In the genomic region with DNA sequence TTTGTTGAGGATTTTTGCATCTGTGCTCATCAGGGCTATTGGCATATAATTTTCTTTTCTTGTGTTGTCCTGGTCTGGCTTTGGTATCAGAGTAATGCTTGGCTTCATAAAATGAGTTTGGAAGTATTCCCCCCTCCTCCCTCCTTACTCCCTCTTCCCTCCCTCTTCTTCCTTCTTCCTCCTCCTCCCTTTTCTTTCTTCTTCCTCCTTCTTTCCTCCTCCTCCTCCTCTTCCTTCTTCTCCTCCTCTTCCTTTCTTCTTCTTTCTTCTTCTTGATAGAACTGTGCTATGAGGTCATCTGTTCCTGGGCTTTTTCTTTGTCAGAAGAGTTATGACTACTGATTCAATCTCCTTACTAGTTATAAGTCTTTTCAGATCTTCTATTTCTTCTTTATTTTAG, we compare ENCODE assay signal across 1 cellular context.
A peak's percentile ranks its signal among the peaks of the same experiment; 100 is the strongest.
TF ChIP-seq lines count a peak whose summit lies in the region.

No MANE protein-coding gene starts in this region.

TF ChIP-seq in HEK293, 187 proteins besides CTCF, POLR2A, EP300 and RAD21 (continued from another document):
- TF ChIP-seq EGR2 (tag by site-specific recombination; IDR thresholded peaks at IDR 0.05; ENCODE audit: low read depth) (peak; percentile 82), TRIM28 (IDR thresholded peaks at IDR 0.05; ENCODE audit: borderline replicate concordance, low read length) (no peak), ZNF140 (tag by site-specific recombination; IDR thresholded peaks at IDR 0.05) (no peak), ZSCAN30 (tag by site-specific recombination; IDR thresholded peaks at IDR 0.05) (no peak)
- TF ChIP-seq, protein P1, sequence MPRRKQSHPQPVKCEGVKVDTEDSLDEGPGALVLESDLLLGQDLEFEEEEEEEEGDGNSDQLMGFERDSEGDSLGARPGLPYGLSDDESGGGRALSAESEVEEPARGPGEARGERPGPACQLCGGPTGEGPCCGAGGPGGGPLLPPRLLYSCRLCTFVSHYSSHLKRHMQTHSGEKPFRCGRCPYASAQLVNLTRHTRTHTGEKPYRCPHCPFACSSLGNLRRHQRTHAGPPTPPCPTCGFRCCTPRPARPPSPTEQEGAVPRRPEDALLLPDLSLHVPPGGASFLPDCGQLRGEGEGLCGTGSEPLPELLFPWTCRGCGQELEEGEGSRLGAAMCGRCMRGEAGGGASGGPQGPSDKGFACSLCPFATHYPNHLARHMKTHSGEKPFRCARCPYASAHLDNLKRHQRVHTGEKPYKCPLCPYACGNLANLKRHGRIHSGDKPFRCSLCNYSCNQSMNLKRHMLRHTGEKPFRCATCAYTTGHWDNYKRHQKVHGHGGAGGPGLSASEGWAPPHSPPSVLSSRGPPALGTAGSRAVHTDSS (tag by site-specific recombination; IDR thresholded peaks at IDR 0.05) = peak; percentile 62
- TF ChIP-seq, protein P2, sequence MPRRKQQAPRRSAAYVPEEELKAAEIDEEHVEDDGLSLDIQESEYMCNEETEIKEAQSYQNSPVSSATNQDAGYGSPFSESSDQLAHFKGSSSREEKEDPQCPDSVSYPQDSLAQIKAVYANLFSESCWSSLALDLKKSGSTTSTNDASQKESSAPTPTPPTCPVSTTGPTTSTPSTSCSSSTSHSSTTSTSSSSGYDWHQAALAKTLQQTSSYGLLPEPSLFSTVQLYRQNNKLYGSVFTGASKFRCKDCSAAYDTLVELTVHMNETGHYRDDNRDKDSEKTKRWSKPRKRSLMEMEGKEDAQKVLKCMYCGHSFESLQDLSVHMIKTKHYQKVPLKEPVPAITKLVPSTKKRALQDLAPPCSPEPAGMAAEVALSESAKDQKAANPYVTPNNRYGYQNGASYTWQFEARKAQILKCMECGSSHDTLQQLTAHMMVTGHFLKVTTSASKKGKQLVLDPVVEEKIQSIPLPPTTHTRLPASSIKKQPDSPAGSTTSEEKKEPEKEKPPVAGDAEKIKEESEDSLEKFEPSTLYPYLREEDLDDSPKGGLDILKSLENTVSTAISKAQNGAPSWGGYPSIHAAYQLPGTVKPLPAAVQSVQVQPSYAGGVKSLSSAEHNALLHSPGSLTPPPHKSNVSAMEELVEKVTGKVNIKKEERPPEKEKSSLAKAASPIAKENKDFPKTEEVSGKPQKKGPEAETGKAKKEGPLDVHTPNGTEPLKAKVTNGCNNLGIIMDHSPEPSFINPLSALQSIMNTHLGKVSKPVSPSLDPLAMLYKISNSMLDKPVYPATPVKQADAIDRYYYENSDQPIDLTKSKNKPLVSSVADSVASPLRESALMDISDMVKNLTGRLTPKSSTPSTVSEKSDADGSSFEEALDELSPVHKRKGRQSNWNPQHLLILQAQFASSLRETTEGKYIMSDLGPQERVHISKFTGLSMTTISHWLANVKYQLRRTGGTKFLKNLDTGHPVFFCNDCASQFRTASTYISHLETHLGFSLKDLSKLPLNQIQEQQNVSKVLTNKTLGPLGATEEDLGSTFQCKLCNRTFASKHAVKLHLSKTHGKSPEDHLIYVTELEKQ (tag by site-specific recombination; IDR thresholded peaks at IDR 0.05; ENCODE audit: borderline replicate concordance) = no peak
- TF ChIP-seq, protein P3, sequence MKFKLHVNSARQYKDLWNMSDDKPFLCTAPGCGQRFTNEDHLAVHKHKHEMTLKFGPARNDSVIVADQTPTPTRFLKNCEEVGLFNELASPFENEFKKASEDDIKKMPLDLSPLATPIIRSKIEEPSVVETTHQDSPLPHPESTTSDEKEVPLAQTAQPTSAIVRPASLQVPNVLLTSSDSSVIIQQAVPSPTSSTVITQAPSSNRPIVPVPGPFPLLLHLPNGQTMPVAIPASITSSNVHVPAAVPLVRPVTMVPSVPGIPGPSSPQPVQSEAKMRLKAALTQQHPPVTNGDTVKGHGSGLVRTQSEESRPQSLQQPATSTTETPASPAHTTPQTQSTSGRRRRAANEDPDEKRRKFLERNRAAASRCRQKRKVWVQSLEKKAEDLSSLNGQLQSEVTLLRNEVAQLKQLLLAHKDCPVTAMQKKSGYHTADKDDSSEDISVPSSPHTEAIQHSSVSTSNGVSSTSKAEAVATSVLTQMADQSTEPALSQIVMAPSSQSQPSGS (tag by site-specific recombination; IDR thresholded peaks at IDR 0.05; ENCODE audit: low read depth) = peak; percentile 48; the same call in 1 of the 2 replicates
TF ChIP-seq in HEK293: peak in this region for 3.
